Comparison of ENCODE assay signal across 8 cellular contexts in the genomic region with DNA sequence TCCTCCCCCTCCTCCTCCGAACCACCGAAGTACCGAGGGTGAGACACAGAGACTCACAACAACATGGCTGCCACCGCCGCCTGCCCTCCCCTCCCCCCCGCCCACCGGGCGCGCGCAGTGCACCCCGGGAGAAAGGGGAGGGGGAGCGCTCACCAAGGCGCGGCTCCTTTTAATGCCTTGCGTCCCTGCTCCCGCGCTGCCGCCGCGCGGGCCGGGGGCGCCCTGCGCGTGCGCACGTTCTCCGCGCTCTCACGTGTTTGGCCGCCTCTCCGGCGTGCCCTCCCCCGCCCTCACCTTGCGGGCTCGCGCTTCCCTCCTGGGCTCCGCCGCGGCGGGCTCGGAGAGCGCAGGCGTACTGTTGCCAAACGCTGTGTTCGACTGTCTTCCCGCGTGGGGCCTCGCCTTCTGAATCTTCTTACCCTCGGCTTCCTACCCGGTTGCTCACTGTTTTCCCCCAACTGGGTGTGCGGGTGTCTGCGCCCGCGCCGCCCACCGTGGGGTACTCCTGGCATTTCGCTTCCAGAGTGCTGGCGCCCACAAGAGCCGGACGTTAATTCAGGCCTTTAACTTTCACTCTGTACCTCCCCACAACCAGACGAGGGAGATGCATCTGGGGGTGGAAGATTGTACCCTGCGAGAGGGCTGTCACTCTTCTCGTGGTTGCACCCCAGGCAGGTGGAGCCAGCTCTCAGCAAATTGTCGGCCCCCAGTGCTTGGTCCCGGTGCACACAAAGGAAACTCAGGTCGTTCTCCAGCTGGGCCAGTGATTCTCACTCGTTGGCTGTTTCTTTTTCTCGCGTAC.
DNase-seq lines count a peak whose midpoint lies in the region; ATAC-seq and TF ChIP-seq lines count a peak whose summit lies in the region.

Gene PUM2, minus strand, starts transcription at position 92 of the 802 bp plus-strand sequence. CDS start 23,484 bp downstream, outside the sequence.

- peaks cover 42% of the 10 kb centered on the region for H3K4me1 Mint-ChIP-seq in activated naive CD4-positive, alpha-beta T cell treated with anti-CD3 and anti-CD28 coated beads, Interleukin-2, amount 50 U/mL, for 24 hours

- H3K27ac Mint-ChIP-seq in activated naive CD4-positive, alpha-beta T cell treated with anti-CD3 and anti-CD28 coated beads, Interleukin-2, amount 50 U/mL, for 24 hours, result peak within 1 kb of the TSS; percentile 93

- DNase-seq in GM10266 (ENCODE audit: extremely low spot score) (peak; percentile 96), NCI-H1092 treated with DMSO at 0.1 percent for 48 hours (lab: John Stamatoyannopoulos, UW) (peak; percentile 90), globus pallidus (ENCODE audit: low spot score) (peak; percentile 89), nucleus accumbens (lab: John Stamatoyannopoulos, UW) (peak in 55 of 56 donors; percentile 57 to 96 (median 90)), superior temporal gyrus (ENCODE audit: extremely low spot score) (peak; percentile 92)

- no peaks in the 10 kb centered on the region for H3K9me3 Mint-ChIP-seq in activated naive CD4-positive, alpha-beta T cell treated with anti-CD3 and anti-CD28 coated beads, Interleukin-2, amount 50 U/mL, for 24 hours

- H3K27me3 Mint-ChIP-seq in activated naive CD4-positive, alpha-beta T cell treated with anti-CD3 and anti-CD28 coated beads, Interleukin-2, amount 50 U/mL, for 24 hours, result no peaks in the 10 kb centered on the region

- H3K4me3 Mint-ChIP-seq in activated naive CD4-positive, alpha-beta T cell treated with anti-CD3 and anti-CD28 coated beads, Interleukin-2, amount 50 U/mL, for 24 hours, result no peak within 1 kb of the TSS

- TF ChIP-seq CTCF in GM10266 (IDR thresholded peaks at IDR 0.05; ENCODE audit: control insufficient read depth, insufficient read depth, low read depth, missing control alignments), result no peak

- no peaks in the 10 kb centered on the region for H3K36me3 Mint-ChIP-seq in activated naive CD4-positive, alpha-beta T cell treated with anti-CD3 and anti-CD28 coated beads, Interleukin-2, amount 50 U/mL, for 24 hours

- ATAC-seq in HG02623 (IDR thresholded peaks at IDR 0.05; ENCODE audit: unreplicated experiment) (peak; percentile 74), SK-N-SH treated with all-trans-retinoic acid at 6 μM for 48 hours (peak; percentile 90)

TF ChIP-seq in SK-N-SH treated with all-trans-retinoic acid at 6 μM for 48 hours, 23 proteins besides CTCF, POLR2A, EP300 and RAD21:
- TF ChIP-seq PPARA (CRISPR knock-in tag; IDR thresholded peaks at IDR 0.05; ENCODE audit: borderline replicate concordance) (no peak), SNAI2 (CRISPR knock-in tag; IDR thresholded peaks at IDR 0.05) (0 out of 2 replicates have a peak, but pooled peaks have one; percentile 56)
TF ChIP-seq in SK-N-SH treated with all-trans-retinoic acid at 6 μM for 48 hours: peak in this region for 1.

Comparison
In these comparisons a context has a peak if more than half of its experiments do, and no peak if none do; other contexts are left out.
1. Peak in every context shown above with its lines: DNase-seq and ATAC-seq.